Comparison of ENCODE assay signal across 11 cellular contexts in the genomic region with DNA sequence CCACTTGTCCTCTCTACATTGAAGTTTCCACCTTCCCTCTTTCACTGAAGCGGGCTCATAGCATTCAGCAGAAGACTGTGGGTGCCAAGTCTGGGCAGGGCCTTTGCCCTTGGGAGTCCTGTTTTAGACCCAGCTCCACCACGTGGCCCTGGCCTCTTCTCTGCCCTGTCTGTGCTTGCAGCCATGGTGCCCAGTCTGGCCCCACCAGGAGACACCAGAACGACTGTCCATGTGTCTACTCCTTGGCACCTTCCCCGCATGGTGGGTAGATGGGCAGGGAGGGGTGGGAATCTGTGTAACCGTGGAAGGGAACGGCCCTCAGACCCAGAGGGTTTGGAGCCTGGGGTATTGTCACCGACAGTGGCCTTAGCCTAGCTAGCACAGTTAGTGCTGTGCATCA. TPM values are rescaled to one million over a fixed set of nuclear protein-coding genes. Genes with fewer than 3 reads are reported as not detected.
A peak's percentile ranks its signal among the peaks of the same experiment; 100 is the strongest.
DNase-seq lines count a peak whose midpoint lies in the region; ATAC-seq and TF ChIP-seq lines count a peak whose summit lies in the region.
"Had no signal": no experiment of that assay in that cellular context is flagged by ENCODE, and none has a peak within 500 bp of the region (broad histone marks: within the 10 kb centered on the region; RNA-seq: fewer than 3 reads in every experiment).

No MANE protein-coding gene starts in this region.

- H3K27ac Mint-ChIP-seq in natural killer cell treated with Interleukin-12 subunit alpha and Interleukin-12 subunit beta and Interleukin-15 and Interleukin-18, amount 100 ng/mL, for 72 hours: peak overlapping the region; percentile 8 to 57
- H3K27ac Mint-ChIP-seq in natural killer cell: no peak overlapping the region
- H3K27ac Mint-ChIP-seq in stimulated activated naive B cell treated with anti-CD40 and anti-IgM and Interleukin-4, amounts not matched to agents 10 μg/mL and 1 μg/mL and 100 μg/mL, for 72 hours: peak overlapping the region; percentile 51

- no peaks in the 10 kb centered on the region for H3K9me3 Mint-ChIP-seq in natural killer cell treated with Interleukin-12 subunit alpha and Interleukin-12 subunit beta and Interleukin-15 and Interleukin-18, amount 100 ng/mL, for 72 hours
- H3K9me3 Mint-ChIP-seq in natural killer cell: no peaks in the 10 kb centered on the region
- no peaks in the 10 kb centered on the region for H3K9me3 Mint-ChIP-seq in stimulated activated naive B cell treated with anti-CD40 and anti-IgM and Interleukin-4, amounts not matched to agents 10 μg/mL and 1 μg/mL and 100 μg/mL, for 72 hours
- H3K9me3 Mint-ChIP-seq: CD4-positive, alpha-beta memory T cell had no signal

- DNase-seq in natural killer cell treated with Interleukin-12 subunit alpha and Interleukin-12 subunit beta and Interleukin-15 and Interleukin-18, amount 100 ng/mL, for 72 hours (ENCODE audit: low spot score): no peak
- DNase-seq in natural killer cell (no peak), left lobe of liver (ENCODE audit: low spot score) (no peak), H4 (ENCODE audit: low spot score) (no peak), OCI-M1 (lab: John Stamatoyannopoulos, UW) (no peak)
- DNase-seq in stimulated activated naive B cell treated with anti-CD40 and anti-IgM and Interleukin-4, amounts not matched to agents 10 μg/mL and 1 μg/mL and 100 μg/mL, for 72 hours: no peak
- DNase-seq: BE2C; CD4-positive, alpha-beta memory T cell; DMS79; GOT3 had no signal

- intact Hi-C loops in natural killer cell (cut with micrococcal nuclease): no loop called here

- H3K4me1 Mint-ChIP-seq in natural killer cell treated with Interleukin-12 subunit alpha and Interleukin-12 subunit beta and Interleukin-15 and Interleukin-18, amount 100 ng/mL, for 72 hours (ENCODE audit: low read depth in 2 of 2): peaks cover 14 to 27% of the 10 kb centered on the region in 2 donors
- peaks cover 18 to 21% of the 10 kb centered on the region in 2 donors for H3K4me1 Mint-ChIP-seq in natural killer cell
- H3K4me1 Mint-ChIP-seq in stimulated activated naive B cell treated with anti-CD40 and anti-IgM and Interleukin-4, amounts not matched to agents 10 μg/mL and 1 μg/mL and 100 μg/mL, for 72 hours: peaks cover 16 to 29% of the 10 kb centered on the region in 2 donors

- no peak for ATAC-seq in natural killer cell treated with Interleukin-12 subunit alpha and Interleukin-12 subunit beta and Interleukin-15 and Interleukin-18, amount 100 ng/mL, for 72 hours
- ATAC-seq in natural killer cell: no peak
- ATAC-seq in left lobe of liver: peak; percentile 14
- ATAC-seq in stimulated activated naive B cell treated with anti-CD40 and anti-IgM and Interleukin-4, amounts not matched to agents 10 μg/mL and 1 μg/mL and 100 μg/mL, for 72 hours (replicated peaks): no peak
- ATAC-seq in HG02885 (IDR thresholded peaks at IDR 0.05; ENCODE audit: poor library complexity, unreplicated experiment): no peak

- H3K27me3 Mint-ChIP-seq in natural killer cell treated with Interleukin-12 subunit alpha and Interleukin-12 subunit beta and Interleukin-15 and Interleukin-18, amount 100 ng/mL, for 72 hours: no peaks in the 10 kb centered on the region
- peaks cover 0 to 2% of the 10 kb centered on the region in 2 donors for H3K27me3 Mint-ChIP-seq in natural killer cell (ENCODE audit: low read depth in 2 of 2)
- H3K27me3 Mint-ChIP-seq in stimulated activated naive B cell treated with anti-CD40 and anti-IgM and Interleukin-4, amounts not matched to agents 10 μg/mL and 1 μg/mL and 100 μg/mL, for 72 hours: no peaks in the 10 kb centered on the region
- H3K27me3 Mint-ChIP-seq: CD4-positive, alpha-beta memory T cell had no signal

- peak overlapping the region; percentile 10 for H3K4me3 Mint-ChIP-seq in natural killer cell treated with Interleukin-12 subunit alpha and Interleukin-12 subunit beta and Interleukin-15 and Interleukin-18, amount 100 ng/mL, for 72 hours
- no peak overlapping the region for H3K4me3 Mint-ChIP-seq in natural killer cell
- H3K4me3 Mint-ChIP-seq in stimulated activated naive B cell treated with anti-CD40 and anti-IgM and Interleukin-4, amounts not matched to agents 10 μg/mL and 1 μg/mL and 100 μg/mL, for 72 hours: no peak overlapping the region
- H3K4me3 Mint-ChIP-seq: CD4-positive, alpha-beta memory T cell had no signal

- no peak for TF ChIP-seq CTCF in natural killer cell (IDR thresholded peaks at IDR 0.05)

- H3K36me3 Mint-ChIP-seq in natural killer cell treated with Interleukin-12 subunit alpha and Interleukin-12 subunit beta and Interleukin-15 and Interleukin-18, amount 100 ng/mL, for 72 hours: peaks cover 6% of the 10 kb centered on the region
- H3K36me3 Mint-ChIP-seq in natural killer cell: no peaks in the 10 kb centered on the region
- peaks cover 27 to 34% of the 10 kb centered on the region in 2 donors for H3K36me3 Mint-ChIP-seq in stimulated activated naive B cell treated with anti-CD40 and anti-IgM and Interleukin-4, amounts not matched to agents 10 μg/mL and 1 μg/mL and 100 μg/mL, for 72 hours

RNA-seq across cellular contexts. Expression of gene EMC3, which starts 17.9 kb away (rescaled TPM):
- 10 to 100 TPM; 62.5 to 65.8 TPM for total RNA-seq in natural killer cell treated with Interleukin-12 subunit alpha and Interleukin-12 subunit beta and Interleukin-15 and Interleukin-18, amount 100 ng/mL, for 72 hours
- total RNA-seq in natural killer cell (10 to 100 TPM; 48.5 to 50.4 (median 49.2) TPM), left lobe of liver (64.2 TPM)
- 87.1 and 117 TPM in 2 replicates for total RNA-seq in H4 (2014; rRNA removed; shearing (Covaris generic))

RNA-seq across cellular contexts. Expression of gene FANCD2, which starts 21.7 kb away (rescaled TPM):
- 100 to 1,000 TPM in 1 of 2 donors, 10 to 100 TPM in 1; 35.0 to 110 TPM for total RNA-seq in natural killer cell treated with Interleukin-12 subunit alpha and Interleukin-12 subunit beta and Interleukin-15 and Interleukin-18, amount 100 ng/mL, for 72 hours
- 10 to 100 TPM in 2 of 3 donors, 1 to 10 TPM in 1; 9.0 to 15.7 (median 14.6) TPM for total RNA-seq in natural killer cell
- 0.65 TPM for total RNA-seq in left lobe of liver
- total RNA-seq in H4 (2014; rRNA removed; shearing (Covaris generic)): 28.4 and 29.6 TPM in 2 replicates

RNA-seq across cellular contexts. Expression of gene PRRT3, which starts 52.3 kb away (rescaled TPM):
- total RNA-seq in natural killer cell treated with Interleukin-12 subunit alpha and Interleukin-12 subunit beta and Interleukin-15 and Interleukin-18, amount 100 ng/mL, for 72 hours: 10 to 100 TPM; 13.4 to 13.7 TPM
- total RNA-seq in natural killer cell (1 to 10 TPM; 2.2 to 5.1 (median 4.8) TPM), left lobe of liver (0.50 TPM)
- 3.0 and 3.4 TPM in 2 replicates for total RNA-seq in H4 (2014; rRNA removed; shearing (Covaris generic))

Comparison
In these comparisons a context has a peak if more than half of its experiments do, and no peak if none do; other contexts are left out.
1. H3K27ac Mint-ChIP-seq: peak in natural killer cell treated with Interleukin-12 subunit alpha and Interleukin-12 subunit beta and Interleukin-15 and Interleukin-18, amount 100 ng/mL, for 72 hours (2 of 2) and stimulated activated naive B cell treated with anti-CD40 and anti-IgM and Interleukin-4, amounts not matched to agents 10 μg/mL and 1 μg/mL and 100 μg/mL, for 72 hours (single experiment); none in natural killer cell (0 of 2).